Comparison of ENCODE assay signal across 8 cellular contexts in the genomic region with DNA sequence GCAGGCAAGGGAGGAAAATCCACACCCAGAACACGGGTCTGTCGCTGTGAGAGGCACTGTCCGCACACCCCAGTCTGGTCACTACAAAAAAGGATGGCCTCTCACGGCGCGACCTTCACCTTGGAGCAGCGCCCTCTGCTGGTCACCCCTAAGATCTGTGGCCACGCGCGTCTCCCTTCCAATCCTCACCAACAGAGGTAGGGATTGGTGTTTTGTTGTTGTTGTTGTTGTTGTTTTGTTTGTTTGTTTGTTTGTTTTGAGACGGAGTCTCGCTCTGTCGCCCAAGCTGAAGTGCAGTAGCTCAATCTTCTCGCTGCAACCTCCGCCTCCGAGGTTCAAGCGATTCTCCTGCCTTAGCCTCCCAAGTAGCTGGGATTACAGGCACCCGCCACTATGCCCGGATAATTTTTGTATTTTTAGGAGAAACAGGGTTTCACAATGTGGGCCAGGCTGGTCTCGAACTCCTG. TPM values are rescaled to one million over a fixed set of nuclear protein-coding genes. Genes with fewer than 3 reads are reported as not detected.
DNase-seq lines count a peak whose midpoint lies in the region; ATAC-seq and TF ChIP-seq lines count a peak whose summit lies in the region.

No MANE protein-coding gene starts in this region.

- no peak overlapping the region for H3K27ac ChIP-seq in KMS-11

- TF ChIP-seq CTCF in GM12875 (IDR thresholded peaks at IDR 0.05; ENCODE audit: borderline replicate concordance, insufficient read depth, low read depth, low read length): peak; percentile 87
- TF ChIP-seq CTCF in KMS-11 (conservative IDR thresholded peaks at IDR 0.05; ENCODE audit: low read depth, low read length): peak; percentile 87
- no peak for TF ChIP-seq CTCF in activated B cell treated with CpG ODN at 0.5 μM for 24 hours (IDR thresholded peaks at IDR 0.05)
- TF ChIP-seq CTCF in chondrocyte (IDR thresholded peaks at IDR 0.05): peak; percentile 80

- peaks cover 5% of the 10 kb centered on the region for H3K4me1 Mint-ChIP-seq in activated B cell treated with CpG ODN at 0.5 μM for 24 hours
- H3K4me1 Mint-ChIP-seq in chondrocyte (ENCODE audit: low read depth): peaks cover 4% of the 10 kb centered on the region

- H3K4me2 ChIP-seq in KMS-11: peak overlapping the region; percentile 26; the same call in 1 of the 2 replicates

- POLR2A ChIA-PET in activated B cell treated with CpG ODN at 0.5 μM for 24 hours (lab: Charles Lee): no interaction called here

- H3K4me3 ChIP-seq in GM12875 (ENCODE audit: low read depth, low read length) (no peak overlapping the region), KMS-11 (IDR thresholded peaks at IDR 0.05; ENCODE audit: insufficient read depth, low read depth, low read length) (no peak overlapping the region)

- ATAC-seq in activated B cell treated with CpG ODN at 0.5 μM for 24 hours (ENCODE audit: low read depth) (peak; percentile 65), GM18502 (IDR thresholded peaks at IDR 0.05; ENCODE audit: poor library complexity, unreplicated experiment) (no peak)

- DNase-seq in activated B cell treated with CpG ODN at 0.5 μM for 24 hours (peak; percentile 45), chondrocyte (ENCODE audit: low spot score) (peak; percentile 22), medulla oblongata (ENCODE audit: extremely low spot score) (peak; percentile 51), NCI-H2227 (lab: John Stamatoyannopoulos, UW; ENCODE audit: unreplicated experiment) (no peak)
- DNase-seq in stimulated activated CD8-positive, alpha-beta memory T cell treated with anti-CD3 and anti-CD28 coated beads, Interleukin-7, amount 100 ng/mL, for 1 hour (ENCODE audit: low read depth in 2 of 2): peak; percentile 32 to 37

- H3K9me3 Mint-ChIP-seq in activated B cell treated with CpG ODN at 0.5 μM for 24 hours (no peaks in the 10 kb centered on the region), chondrocyte (ENCODE audit: low read depth) (no peaks in the 10 kb centered on the region)

- no peaks in the 10 kb centered on the region for H3K27me3 ChIP-seq in KMS-11 (ENCODE audit: insufficient read depth, low read depth)

- no peak overlapping the region for H3K9ac ChIP-seq in KMS-11

- H3K27ac Mint-ChIP-seq in activated B cell treated with CpG ODN at 0.5 μM for 24 hours: no peak overlapping the region
- no peak overlapping the region for H3K27ac Mint-ChIP-seq in chondrocyte (ENCODE audit: unreplicated experiment)

- intact Hi-C loops in activated B cell treated with CpG ODN at 0.5 μM for 24 hours (cut with micrococcal nuclease): loop anchor here (1.0 to 2.0 kb wide), 2 partner anchors 16 to 48 kb away; no protein-coding TSS in a partner anchor

- H3K36me3 Mint-ChIP-seq in activated B cell treated with CpG ODN at 0.5 μM for 24 hours (ENCODE audit: low read depth) (no peaks in the 10 kb centered on the region), chondrocyte (ENCODE audit: low read depth) (no peaks in the 10 kb centered on the region)

- no peaks in the 10 kb centered on the region for H4K20me1 ChIP-seq in KMS-11 (ENCODE audit: insufficient read depth)

- H3K4me1 ChIP-seq in KMS-11 (ENCODE audit: low read depth, poor library complexity, severe bottlenecking): no peaks in the 10 kb centered on the region

- H3K79me2 ChIP-seq in KMS-11 (ENCODE audit: insufficient read depth, low read depth): no peaks in the 10 kb centered on the region

- H2AFZ ChIP-seq in KMS-11 (ENCODE audit: low read depth): peak overlapping the region; percentile 73

- no peaks in the 10 kb centered on the region for H3K36me3 ChIP-seq in KMS-11 (ENCODE audit: insufficient read depth)

- H3K27me3 Mint-ChIP-seq in activated B cell treated with CpG ODN at 0.5 μM for 24 hours (peaks cover 8% of the 10 kb centered on the region), chondrocyte (ENCODE audit: low read depth) (no peaks in the 10 kb centered on the region)

- H3K4me3 Mint-ChIP-seq in activated B cell treated with CpG ODN at 0.5 μM for 24 hours: no peak overlapping the region
- H3K4me3 Mint-ChIP-seq in chondrocyte (ENCODE audit: unreplicated experiment): no peak overlapping the region

- CTCF ChIA-PET in activated B cell treated with CpG ODN at 0.5 μM for 24 hours (lab: Charles Lee): interaction anchor here (2.0 kb wide), 1 partner anchor 9 kb away, joined by 7 read pairs; no protein-coding TSS in a partner anchor

RNA-seq across cellular contexts. Expression of a gene that starts 15.0 kb away (rescaled TPM):
- total RNA-seq in activated B cell treated with CpG ODN at 0.5 μM for 24 hours (3.5 and 4.3 TPM in 2 replicates), chondrocyte (9.1 to 11.0 TPM (median 10.9 TPM) in 3 replicates)

RNA-seq across cellular contexts. Expression of a gene that starts 24.3 kb away (rescaled TPM):
- 49.5 and 49.9 TPM in 2 replicates for total RNA-seq in activated B cell treated with CpG ODN at 0.5 μM for 24 hours
- 92.5 to 95.4 TPM (median 93.4 TPM) in 3 replicates for total RNA-seq in chondrocyte
